Comparison of ENCODE assay signal across 23 cellular contexts in genomic region chr1:234558186-234558836, GRCh38. TPM values are rescaled to one million over a fixed set of nuclear protein-coding genes. Genes with fewer than 3 reads are reported as not detected.
DNase-seq lines count a peak whose midpoint lies in the region; ATAC-seq, FAIRE-seq and TF ChIP-seq lines count a peak whose summit lies in the region.
"Had no signal": no experiment of that assay in that cellular context is flagged by ENCODE, and none has a peak within 500 bp of the region (broad histone marks: within the 10 kb centered on the region; RNA-seq: fewer than 3 reads in every experiment).

No MANE protein-coding gene starts in this region.

- TF ChIP-seq EP300 in K562 (IDR thresholded peaks at IDR 0.05; ENCODE audit: low read length) = peak; percentile 84

- POLR2A ChIA-PET in K562 (lab: Yijun Ruan, JAX) = interaction anchor here (0.6 to 1.0 kb wide), 3 partner anchors 14 to 267 kb away, joined by 3 to 4 read pairs (median 3); no protein-coding TSS in a partner anchor

- no peaks in the 10 kb centered on the region for H3K27me3 ChIP-seq in K562 (ENCODE audit: control insufficient read depth in 2 of 2, insufficient read depth in 2 of 2, low read length in 2 of 2)
- H3K27me3 ChIP-seq in uterus = no peaks in the 10 kb centered on the region
- no peaks in the 10 kb centered on the region for H3K27me3 ChIP-seq in foreskin keratinocyte
- H3K27me3 ChIP-seq: spleen, tibial artery had no signal

- peak overlapping the region; percentile 21; the same call in 1 of the 2 replicates for H3K4me2 ChIP-seq in K562 (ENCODE audit: insufficient read depth, low read length)
- H3K4me2 ChIP-seq: PC-9 had no signal

- H3K27ac ChIP-seq in K562 (ENCODE audit: extremely low read depth, low read depth, low read length) (no peak overlapping the region), uterus (no peak overlapping the region), foreskin keratinocyte (no peak overlapping the region)
- H3K27ac ChIP-seq: PC-9, spleen, tibial artery had no signal

- 0 out of 4 replicates have a peak, but pooled peaks of 1 of the 2 experiments have one; percentile 21 for TF ChIP-seq RAD21 in K562 (CRISPR knock-in tag; conservative IDR thresholded peaks at IDR 0.05 in 1 of 2, IDR thresholded peaks at IDR 0.05 in 1 of 2)

- no peaks in the 10 kb centered on the region for H3K79me2 ChIP-seq in K562 (ENCODE audit: control insufficient read depth, insufficient read depth, low read length)

- FAIRE-seq in K562 (lab: Jason Lieb, UNC) = peak; percentile 44
- FAIRE-seq: GM19239 had no signal

- CTCF ChIA-PET in activated CD8-positive, alpha-beta memory T cell treated with anti-CD3 and anti-CD28 coated beads, Interleukin-2, amount 10 ng/mL, durations not matched to agents 7 days and 5 days (lab: Charles Lee) = no interaction called here
- CTCF ChIA-PET in K562 (lab: Yijun Ruan, JAX; ENCODE audit: low intra/inter-chr PET ratio) = no interaction called here

- TF ChIP-seq POLR2A in K562 (conservative IDR thresholded peaks at IDR 0.05) = no peak
- TF ChIP-seq POLR2A in uterus (IDR thresholded peaks at IDR 0.05) = no peak

- H3K4me3 ChIP-seq in K562 (no peak overlapping the region), uterus (no peak overlapping the region)
- H3K4me3 ChIP-seq: PC-9, spleen, tibial artery had no signal

- H3K4me1 ChIP-seq in K562 (replicated peaks in 1 of 2; ENCODE audit: control insufficient read depth in 2 of 2, insufficient read depth in 2 of 2, low read length in 2 of 2) = peaks cover 28 to 47% of the 10 kb centered on the region in 2 experiments
- peaks cover 0 to 7% of the 10 kb centered on the region in 2 donors for H3K4me1 ChIP-seq in uterus
- H3K4me1 ChIP-seq in foreskin keratinocyte = peaks cover 1% of the 10 kb centered on the region

- peak overlapping the region in 1 of 2 experiments; percentile 41; a peak in 1 of 4 replicates for H3K9ac ChIP-seq in K562 (ENCODE audit: insufficient read depth in 1 of 2, low read depth in 2 of 2, low read length in 2 of 2)

- no peaks in the 10 kb centered on the region for H3K4me1 Mint-ChIP-seq in activated CD8-positive, alpha-beta memory T cell treated with anti-CD3 and anti-CD28 coated beads, Interleukin-2, amount 10 ng/mL, durations not matched to agents 7 days and 5 days
- H3K4me1 Mint-ChIP-seq: stimulated activated effector memory CD8-positive, alpha-beta T cell treated with anti-CD3 and anti-CD28 coated beads, Interleukin-12 subunit alpha, Interleukin-12 subunit beta, amount 100 ng/mL, for 72 hours had no signal

- 14% methylated on average over 15 of the region's 15 CpGs for WGBS in K562 (ENCODE audit: insufficient coverage, low coverage, missing lambda C conversion rate)

- H3K4me3 Mint-ChIP-seq in activated CD8-positive, alpha-beta memory T cell treated with anti-CD3 and anti-CD28 coated beads, Interleukin-2, amount 10 ng/mL, durations not matched to agents 7 days and 5 days = no peak overlapping the region
- H3K4me3 Mint-ChIP-seq: natural killer cell treated with Interleukin-12 subunit alpha and Interleukin-12 subunit beta and Interleukin-15 and Interleukin-18, amount 100 ng/mL, for 72 hours; stimulated activated effector memory CD8-positive, alpha-beta T cell treated with anti-CD3 and anti-CD28 coated beads, Interleukin-12 subunit alpha, Interleukin-12 subunit beta, amount 100 ng/mL, for 72 hours had no signal

- DNase-seq in activated CD8-positive, alpha-beta memory T cell treated with anti-CD3 and anti-CD28 coated beads, Interleukin-2, amount 50 U/mL, for 48 hours = peak; percentile 22
- no peak for DNase-seq in activated CD8-positive, alpha-beta memory T cell treated with anti-CD3 and anti-CD28 coated beads, Interleukin-2, amount 10 ng/mL, durations not matched to agents 7 days and 5 days
- DNase-seq in NCI-H69 (lab: John Stamatoyannopoulos, UW) (peak; percentile 36), K562 (ENCODE audit: extremely low read depth in 1 of 4, low spot score in 3 of 4) (peak; percentile 42 to 67 (median 62)), uterus (peak; percentile 8 to 9), foreskin keratinocyte (no peak)
- DNase-seq: activated CD4-positive, alpha-beta T cell treated with anti-CD3 and anti-CD28 coated beads, Interleukin-2, amount 50 U/mL, for 48 hours; activated T-cell treated with anti-CD3 and anti-CD28 coated beads, Interleukin-2, amount 50 U/mL, for 48 hours; DND-41; effector CD8-positive, alpha-beta T cell; kidney; mesendoderm; NCI-H187; PC-9; posterior cingulate gyrus; spleen; tibial artery had no signal

- H3K27me3 Mint-ChIP-seq in activated CD8-positive, alpha-beta memory T cell treated with anti-CD3 and anti-CD28 coated beads, Interleukin-2, amount 10 ng/mL, durations not matched to agents 7 days and 5 days = no peaks in the 10 kb centered on the region

- no peak for ATAC-seq in activated CD8-positive, alpha-beta memory T cell treated with anti-CD3 and anti-CD28 coated beads, Interleukin-2, amount 10 ng/mL, durations not matched to agents 7 days and 5 days
- ATAC-seq in K562 (peak; percentile 32), HG02840 (IDR thresholded peaks at IDR 0.05; ENCODE audit: low FRiP score, unreplicated experiment) (no peak), GM18867 (IDR thresholded peaks at IDR 0.05; ENCODE audit: unreplicated experiment) (no peak), foreskin keratinocyte (no peak)
- ATAC-seq: HCT116; stimulated activated effector memory CD8-positive, alpha-beta T cell treated with anti-CD3 and anti-CD28 coated beads, Interleukin-12 subunit alpha, Interleukin-12 subunit beta, amount 100 ng/mL, for 72 hours had no signal

- H3K36me3 Mint-ChIP-seq in activated CD8-positive, alpha-beta memory T cell treated with anti-CD3 and anti-CD28 coated beads, Interleukin-2, amount 10 ng/mL, durations not matched to agents 7 days and 5 days = no peaks in the 10 kb centered on the region
- H3K36me3 Mint-ChIP-seq: natural killer cell treated with Interleukin-12 subunit alpha and Interleukin-12 subunit beta and Interleukin-15 and Interleukin-18, amount 100 ng/mL, for 72 hours; stimulated activated effector memory CD8-positive, alpha-beta T cell treated with anti-CD3 and anti-CD28 coated beads, Interleukin-12 subunit alpha, Interleukin-12 subunit beta, amount 100 ng/mL, for 72 hours had no signal

- H3K36me3 ChIP-seq in K562 (ENCODE audit: control insufficient read depth, insufficient read depth, low read length) (no peaks in the 10 kb centered on the region), uterus (no peaks in the 10 kb centered on the region)
- H3K36me3 ChIP-seq: spleen, tibial artery had no signal

- no peak overlapping the region for H3K27ac Mint-ChIP-seq in activated CD8-positive, alpha-beta memory T cell treated with anti-CD3 and anti-CD28 coated beads, Interleukin-2, amount 10 ng/mL, durations not matched to agents 7 days and 5 days
- H3K27ac Mint-ChIP-seq: natural killer cell treated with Interleukin-12 subunit alpha and Interleukin-12 subunit beta and Interleukin-15 and Interleukin-18, amount 100 ng/mL, for 72 hours; stimulated activated effector memory CD8-positive, alpha-beta T cell treated with anti-CD3 and anti-CD28 coated beads, Interleukin-12 subunit alpha, Interleukin-12 subunit beta, amount 100 ng/mL, for 72 hours had no signal

- in situ Hi-C loops in K562 (cut with MboI) = no loop called here

- no peak for TF ChIP-seq CTCF in K562 (IDR thresholded peaks at IDR 0.05 in 2 of 3, conservative IDR thresholded peaks at IDR 0.05 in 1 of 3; ENCODE audit: insufficient read depth in 2 of 3, low read depth in 1 of 3, low read length in 3 of 3)
- no peak for TF ChIP-seq CTCF in uterus (IDR thresholded peaks at IDR 0.05)
- no peak for TF ChIP-seq CTCF in foreskin keratinocyte (conservative IDR thresholded peaks at IDR 0.05)

- no peaks in the 10 kb centered on the region for H4K20me1 ChIP-seq in K562 (replicated peaks; ENCODE audit: control insufficient read depth, insufficient read depth, low read length)

- H3K9me3 ChIP-seq in K562 (replicated peaks; ENCODE audit: control insufficient read depth, insufficient read depth, low read depth, low read length) (no peaks in the 10 kb centered on the region), uterus (no peaks in the 10 kb centered on the region)
- H3K9me3 ChIP-seq: spleen, tibial artery had no signal

- BruUV-seq in K562 (replicated peaks; lab: Mats Ljungman, UMichigan) = no TSS peak

- intact Hi-C loops in K562 (cut with micrococcal nuclease) = no loop called here
- intact Hi-C loops in uterus (cut with DNase I; ENCODE audit: low total_unique reads) = no loop called here

- H2AFZ ChIP-seq in K562 (ENCODE audit: low read depth, low read length) = peak overlapping the region; percentile 54
- H2AFZ ChIP-seq: PC-9 had no signal

- no peaks in the 10 kb centered on the region for H3K9me1 ChIP-seq in K562 (ENCODE audit: control insufficient read depth, insufficient read depth, low read length)

- no peaks in the 10 kb centered on the region for H3K9me3 Mint-ChIP-seq in activated CD8-positive, alpha-beta memory T cell treated with anti-CD3 and anti-CD28 coated beads, Interleukin-2, amount 10 ng/mL, durations not matched to agents 7 days and 5 days (ENCODE audit: low read depth)
- H3K9me3 Mint-ChIP-seq: natural killer cell treated with Interleukin-12 subunit alpha and Interleukin-12 subunit beta and Interleukin-15 and Interleukin-18, amount 100 ng/mL, for 72 hours; stimulated activated effector memory CD8-positive, alpha-beta T cell treated with anti-CD3 and anti-CD28 coated beads, Interleukin-12 subunit alpha, Interleukin-12 subunit beta, amount 100 ng/mL, for 72 hours had no signal

RNA-seq across cellular contexts. Expression of gene IRF2BP2, which starts 51.7 kb away (rescaled TPM):
- total RNA-seq in activated CD8-positive, alpha-beta memory T cell treated with anti-CD3 and anti-CD28 coated beads, Interleukin-2, amount 10 ng/mL, durations not matched to agents 7 days and 5 days = 100 to 1,000 TPM in 1 of 2 experiments, 10 to 100 TPM in 1; 81.1 to 103 TPM
- 23.6 and 29.2 TPM in 2 replicates for total RNA-seq in K562 (2011; cell fraction: chromatin; rRNA removed; ENCODE audit: low replicate concordance)
- 17.0 and 26.0 TPM in 2 replicates for total RNA-seq in K562 (2011; cell fraction: nucleolus; rRNA removed)
- 17.2 and 26.8 TPM in 2 replicates for total RNA-seq in K562 (2011; cell fraction: nucleoplasm; rRNA removed)
- total RNA-seq in K562 (2014; rRNA removed) (24.4 and 38.8 TPM in 2 replicates), K562 (2014; rRNA removed; fragmentation: Illumina TruSeq; extraction: Trizol) (18.4 and 22.1 TPM in 2 replicates), K562 (2015; rRNA removed; fragmentation: Illumina TruSeq; extraction: Trizol) (35.3 and 39.1 TPM in 2 replicates), K562 (2021) (68.4 and 68.6 TPM in 2 replicates), uterus (100 to 1,000 TPM in 3 of 4 donors, 10 to 100 TPM in 1; 56.8 to 182 (median 124) TPM), foreskin keratinocyte (103 and 108 TPM in 2 replicates)
- polyA plus RNA-seq in K562 (2011; rRNA removed) (7.7 and 18.0 TPM in 2 replicates), K562 (2014; fragmentation: Illumina TruSeq; extraction: Trizol) (47.0 and 60.0 TPM in 2 replicates), K562 (2014; fragmentation: Nextera tagmentation; extraction: Ambion mirVana) (10 to 100 TPM; 11.4 to 18.2 TPM), K562 (2014; rRNA removed) (19.0 and 30.4 TPM in 2 replicates), foreskin keratinocyte (42.9 and 52.8 TPM in 2 replicates)
- polyA plus RNA-seq in K562 (2011; cell fraction: cytosol; rRNA removed) = 12.4 and 22.0 TPM in 2 replicates
- polyA plus RNA-seq in K562 (2011; cell fraction: nucleus; rRNA removed) = 73.6 and 97.0 TPM in 2 replicates
- 38.3 and 116 TPM in 2 replicates for polyA plus RNA-seq in K562 (2012)
- polyA minus RNA-seq in K562 (2011; rRNA and poly(A)+ RNA removed) = 10.8 and 16.9 TPM in 2 replicates
- polyA minus RNA-seq in K562 (2011; cell fraction: cytosol; rRNA and poly(A)+ RNA removed) = 43.5 and 61.6 TPM in 2 replicates
- 22.5 and 41.3 TPM in 2 replicates for polyA minus RNA-seq in K562 (2011; cell fraction: nucleus; rRNA and poly(A)+ RNA removed)

Comparison
In these comparisons a context has a peak if more than half of its experiments do, and no peak if none do; other contexts are left out.
1. DNase-seq: peak in activated CD8-positive, alpha-beta memory T cell treated with anti-CD3 and anti-CD28 coated beads, Interleukin-2, amount 50 U/mL, for 48 hours (single experiment), NCI-H69 (single experiment), K562 (4 of 4) and uterus (2 of 2); none in activated CD8-positive, alpha-beta memory T cell treated with anti-CD3 and anti-CD28 coated beads, Interleukin-2, amount 10 ng/mL, durations not matched to agents 7 days and 5 days (single experiment) and foreskin keratinocyte (0 of 2).